In the genomic region with DNA sequence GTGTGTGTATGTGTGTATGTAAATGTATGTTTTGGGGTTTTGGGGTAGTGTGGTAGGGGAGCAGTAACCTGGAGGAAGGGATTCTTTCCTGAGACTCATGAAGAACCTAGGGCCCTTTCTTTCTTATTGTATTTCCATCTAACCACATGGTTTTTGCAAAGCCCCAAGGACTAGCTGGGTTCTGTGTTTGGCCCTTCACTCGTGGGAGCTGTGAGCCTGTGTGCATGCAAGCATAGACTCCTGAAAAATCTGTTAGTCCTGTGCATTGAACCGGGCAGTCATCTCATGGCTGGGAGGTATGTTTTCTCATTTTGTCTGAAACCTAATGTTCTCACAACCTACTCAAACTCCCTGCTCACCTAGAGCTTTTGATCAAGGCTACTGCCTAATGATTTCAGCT, we compare ENCODE assay signal across 14 cellular contexts.
DNase-seq lines count a peak whose midpoint lies in the region; ATAC-seq and TF ChIP-seq lines count a peak whose summit lies in the region.
"Had no signal": no experiment of that assay in that cellular context is flagged by ENCODE, and none has a peak within 500 bp of the region (broad histone marks: within the 10 kb centered on the region; RNA-seq: fewer than 3 reads in every experiment).

No MANE protein-coding gene starts in this region.

- no peak overlapping the region for H3K4me3 Mint-ChIP-seq in neural progenitor cell
- H3K4me3 Mint-ChIP-seq: CD4-positive, alpha-beta T cell; H9 had no signal

- H3K4me2 ChIP-seq in neural progenitor cell = no peak overlapping the region
- H3K4me2 ChIP-seq: A549 had no signal

- H3K27ac ChIP-seq in neural progenitor cell = no peak overlapping the region
- H3K27ac ChIP-seq in gastroesophageal sphincter = no peak overlapping the region
- H3K27ac ChIP-seq: A549, HL-60 had no signal

- TF ChIP-seq EP300 in gastroesophageal sphincter (IDR thresholded peaks at IDR 0.05) = no peak

- no peaks in the 10 kb centered on the region for H3K4me1 Mint-ChIP-seq in neural progenitor cell

- H3K9me3 Mint-ChIP-seq in neural progenitor cell = no peaks in the 10 kb centered on the region
- H3K9me3 Mint-ChIP-seq: CD4-positive, alpha-beta T cell; H9 had no signal

- H3K27me3 ChIP-seq in neural progenitor cell = no peaks in the 10 kb centered on the region
- H3K27me3 ChIP-seq in gastroesophageal sphincter = no peaks in the 10 kb centered on the region

- no peak for TF ChIP-seq CTCF in GM10266 (IDR thresholded peaks at IDR 0.05; ENCODE audit: control insufficient read depth, insufficient read depth, low read depth, missing control alignments)
- no peak for TF ChIP-seq CTCF in neural progenitor cell (IDR thresholded peaks at IDR 0.05)
- TF ChIP-seq CTCF in gastroesophageal sphincter (IDR thresholded peaks at IDR 0.05) = no peak

- peaks cover 3% of the 10 kb centered on the region for H3K36me3 Mint-ChIP-seq in neural progenitor cell

- peak overlapping the region; percentile 14 for H3K27ac Mint-ChIP-seq in neural progenitor cell
- H3K27ac Mint-ChIP-seq: CD4-positive, alpha-beta T cell; H9 had no signal

- H2AFZ ChIP-seq in neural progenitor cell (replicated peaks) = no peak overlapping the region

- H3K9ac ChIP-seq in neural progenitor cell = no peak overlapping the region

- DNase-seq in GM10266 (ENCODE audit: extremely low spot score) = peak; percentile 30
- no peak for DNase-seq in neural progenitor cell (ENCODE audit: low spot score)
- no peak for DNase-seq in NCI-H1092 (lab: John Stamatoyannopoulos, UW)
- DNase-seq in MV-4-11 (lab: John Stamatoyannopoulos, UW) = no peak
- DNase-seq: CD4-positive, alpha-beta T cell; DMS79; GOT3; H9 had no signal

- ATAC-seq in GM18519 (IDR thresholded peaks at IDR 0.05; ENCODE audit: low FRiP score, unreplicated experiment) (peak; percentile 67), HG03095 (IDR thresholded peaks at IDR 0.05; ENCODE audit: unreplicated experiment) (peak; percentile 74), gastroesophageal sphincter (no peak), GM21515 (IDR thresholded peaks at IDR 0.05; ENCODE audit: unreplicated experiment) (no peak)
- ATAC-seq: A549 had no signal

- peaks cover 2% of the 10 kb centered on the region for H3K27me3 Mint-ChIP-seq in neural progenitor cell (ENCODE audit: insufficient read depth, low read depth)

- H3K79me2 ChIP-seq in neural progenitor cell (ENCODE audit: low read depth) = no peaks in the 10 kb centered on the region

- 65% methylated on average over 2 of the region's 2 CpGs; no CpG with 5 or more reads in 1 of the 2 donors for WGBS in gastroesophageal sphincter (ENCODE audit: low coverage in 1 of 2), 2 donors

- TF ChIP-seq POLR2A in gastroesophageal sphincter (IDR thresholded peaks at IDR 0.05) = no peak

- H4K20me1 ChIP-seq in neural progenitor cell (ENCODE audit: low read depth) = no peaks in the 10 kb centered on the region

- H3K9me3 ChIP-seq in neural progenitor cell (ENCODE audit: low read depth) (no peaks in the 10 kb centered on the region), gastroesophageal sphincter (no peaks in the 10 kb centered on the region)
- H3K9me3 ChIP-seq: A549 had no signal

- H3K36me3 ChIP-seq in neural progenitor cell = no peaks in the 10 kb centered on the region
- no peaks in the 10 kb centered on the region for H3K36me3 ChIP-seq in gastroesophageal sphincter

- H3K4me3 ChIP-seq in neural progenitor cell (no peak overlapping the region), gastroesophageal sphincter (no peak overlapping the region)
- H3K4me3 ChIP-seq: A549 had no signal

- no peaks in the 10 kb centered on the region for H3F3A ChIP-seq in neural progenitor cell (ENCODE audit: low read depth)

- peaks cover 13% of the 10 kb centered on the region for H3K4me1 ChIP-seq in neural progenitor cell
- no peaks in the 10 kb centered on the region for H3K4me1 ChIP-seq in gastroesophageal sphincter
- H3K4me1 ChIP-seq: A549 had no signal

Comparison
In these comparisons a context has a peak if more than half of its experiments do, and no peak if none do; other contexts are left out.
1. ATAC-seq: peak in GM18519 (single experiment) and HG03095 (single experiment); none in gastroesophageal sphincter (single experiment) and GM21515 (single experiment).